In genomic region chr6:108896111-108896661, GRCh38 we compare ENCODE assay signal across 8 cellular contexts.
DNase-seq lines count a peak whose midpoint lies in the region; ATAC-seq and TF ChIP-seq lines count a peak whose summit lies in the region.

No MANE protein-coding gene starts in this region.

- DNase-seq in EL (peak; percentile 76), brain pericyte (ENCODE audit: low read depth, low spot score) (peak; percentile 53), NCI-H2029 treated with DMSO at 0.1 percent for 48 hours (lab: John Stamatoyannopoulos, UW) (no peak), NCI-H345 (lab: John Stamatoyannopoulos, UW) (no peak)

- no peak overlapping the region for H2AFZ ChIP-seq in Loucy (ENCODE audit: low read length)

- H3K4me1 ChIP-seq in Loucy (ENCODE audit: insufficient read depth, low read length, poor library complexity, severe bottlenecking) (peaks cover 54% of the 10 kb centered on the region), mucosa of rectum (ENCODE audit: control insufficient read depth in 2 of 2, insufficient read depth in 2 of 2, low read length in 2 of 2) (peaks cover 0 to 8% of the 10 kb centered on the region in 2 donors)

- ATAC-seq in HG02623 (IDR thresholded peaks at IDR 0.05; ENCODE audit: unreplicated experiment): no peak
- no peak for ATAC-seq in HG02852 (IDR thresholded peaks at IDR 0.05; ENCODE audit: unreplicated experiment)

- TF ChIP-seq CTCF in Loucy (conservative IDR thresholded peaks at IDR 0.05; ENCODE audit: low read length): no peak

- no peaks in the 10 kb centered on the region for H3K36me3 ChIP-seq in Loucy (ENCODE audit: insufficient read depth, low read length)
- H3K36me3 ChIP-seq in mucosa of rectum (ENCODE audit: control insufficient read depth in 2 of 2, insufficient read depth in 2 of 2, low read length in 2 of 2): no peaks in the 10 kb centered on the region

- H3K27me3 ChIP-seq in Loucy (ENCODE audit: insufficient read depth, low read length, poor library complexity, severe bottlenecking) (no peaks in the 10 kb centered on the region), mucosa of rectum (ENCODE audit: control insufficient read depth in 2 of 2, insufficient read depth in 2 of 2, low read length in 2 of 2) (no peaks in the 10 kb centered on the region)

- peak overlapping the region; percentile 63 for H3K4me2 ChIP-seq in Loucy (ENCODE audit: low read depth, low read length, poor library complexity, severe bottlenecking)

- H3K4me3 ChIP-seq in Loucy (ENCODE audit: low read length, poor library complexity, severe bottlenecking) (peak overlapping the region; percentile 24), mucosa of rectum (ENCODE audit: low read length in 2 of 2) (no peak overlapping the region)

- H3K9ac ChIP-seq in Loucy (ENCODE audit: low read depth, low read length, poor library complexity, severe bottlenecking) (peak overlapping the region; percentile 10), mucosa of rectum (ENCODE audit: low read depth in 1 of 2, low read length in 2 of 2) (no peak overlapping the region)

- no peaks in the 10 kb centered on the region for H3K9me3 ChIP-seq in Loucy (ENCODE audit: insufficient read depth, low read depth, low read length)
- no peaks in the 10 kb centered on the region for H3K9me3 ChIP-seq in mucosa of rectum (ENCODE audit: control insufficient read depth in 2 of 2, low read length in 2 of 2)

- no peaks in the 10 kb centered on the region; the same call in 1 of the 2 replicates for H3F3A ChIP-seq in Loucy (ENCODE audit: low read depth)

- no peaks in the 10 kb centered on the region for H3K79me2 ChIP-seq in Loucy (ENCODE audit: insufficient read depth, low read length)

- peak overlapping the region; percentile 29 to 76 for H3K27ac ChIP-seq in mucosa of rectum (ENCODE audit: low read depth in 2 of 2, low read length in 2 of 2)

- no peaks in the 10 kb centered on the region for H3K9me2 ChIP-seq in Loucy (replicated peaks; ENCODE audit: low read depth, low read length)

- H4K20me1 ChIP-seq in Loucy (ENCODE audit: insufficient read depth, low read length, poor library complexity, severe bottlenecking): no peaks in the 10 kb centered on the region

Comparison
In these comparisons a context has a peak if more than half of its experiments do, and no peak if none do; other contexts are left out.
1. DNase-seq: peak in EL (single experiment) and brain pericyte (single experiment); none in NCI-H2029 treated with DMSO at 0.1 percent for 48 hours (single experiment) and NCI-H345 (single experiment).